16 cellular contexts compared by ENCODE assay signal in genomic region chr12:76583301-76583700, GRCh38. TPM values are rescaled to one million over a fixed set of nuclear protein-coding genes. Genes with fewer than 3 reads are reported as not detected.
A peak's percentile ranks its signal among the peaks of the same experiment; 100 is the strongest.
DNase-seq lines count a peak whose midpoint lies in the region; ATAC-seq, FAIRE-seq and TF ChIP-seq lines count a peak whose summit lies in the region.
"Had no signal": no experiment of that assay in that cellular context is flagged by ENCODE, and none has a peak within 500 bp of the region (broad histone marks: within the 10 kb centered on the region; RNA-seq: fewer than 3 reads in every experiment).

No MANE protein-coding gene starts in this region.

- no peak overlapping the region for H3K14ac ChIP-seq in mesenchymal stem cell (ENCODE audit: low read length in 2 of 2)

- H3K27me3 ChIP-seq in OCI-LY3 (ENCODE audit: low read depth, low read length) (no peaks in the 10 kb centered on the region), mesenchymal stem cell (ENCODE audit: control insufficient read depth in 1 of 2, insufficient read depth in 1 of 2, low read length in 2 of 2) (no peaks in the 10 kb centered on the region), GM23338 (ENCODE audit: insufficient read depth) (no peaks in the 10 kb centered on the region)

- no peak overlapping the region for H4K91ac ChIP-seq in mesenchymal stem cell (ENCODE audit: low read length)

- H2AK5ac ChIP-seq in mesenchymal stem cell (ENCODE audit: low read length, severe bottlenecking): no peak overlapping the region

- H3K4me1 Mint-ChIP-seq in GM23338: no peaks in the 10 kb centered on the region

- H2BK120ac ChIP-seq in mesenchymal stem cell (ENCODE audit: low read depth, low read length): no peak overlapping the region

- H3K36me3 ChIP-seq in OCI-LY3 (replicated peaks; ENCODE audit: low read depth, low read length) (no peaks in the 10 kb centered on the region), mesenchymal stem cell (ENCODE audit: control insufficient read depth in 1 of 2, insufficient read depth in 2 of 2, low read depth in 1 of 2, low read length in 2 of 2) (no peaks in the 10 kb centered on the region), GM23338 (ENCODE audit: insufficient read depth) (no peaks in the 10 kb centered on the region)

- no peak overlapping the region for H2BK15ac ChIP-seq in mesenchymal stem cell (ENCODE audit: low read depth, poor library complexity, severe bottlenecking)

- no peaks in the 10 kb centered on the region for H3K9me2 ChIP-seq in GM23338 (ENCODE audit: insufficient read depth)

- H3K79me2 ChIP-seq in OCI-LY3 (ENCODE audit: low read length) (no peaks in the 10 kb centered on the region), GM23338 (replicated peaks; ENCODE audit: insufficient read depth) (no peaks in the 10 kb centered on the region)

- H3K27me3 Mint-ChIP-seq in GM23338 (ENCODE audit: insufficient read depth, low read depth, poor library complexity): no peaks in the 10 kb centered on the region
- H3K27me3 Mint-ChIP-seq: CD4-positive, alpha-beta T cell; IgD-negative memory B cell had no signal

- no peak for TF ChIP-seq POLR2A in GM12891 (IDR thresholded peaks at IDR 0.05; ENCODE audit: low read depth, low read length)

- DNase-seq in GM12891 (ENCODE audit: insufficient read length, low spot score) (no peak), mesenchymal stem cell (no peak), GM23338 (ENCODE audit: low spot score) (no peak)
- DNase-seq: CD4-positive, alpha-beta T cell; GOT3; NCI-H1092 treated with DMSO at 0.1 percent for 48 hours; NCI-H1694 treated with DMSO at 0.1 percent for 48 hours; NCI-H446 treated with DMSO at 0.1 percent for 48 hours; NCI-H748 treated with DMSO at 0.1 percent for 48 hours had no signal

- H3K4me3 Mint-ChIP-seq in GM23338: no peak overlapping the region
- H3K4me3 Mint-ChIP-seq: CD4-positive, alpha-beta T cell had no signal

- H3K18ac ChIP-seq in mesenchymal stem cell (ENCODE audit: low read depth in 1 of 2, low read length in 2 of 2): no peak overlapping the region

- H3K4ac ChIP-seq in mesenchymal stem cell (ENCODE audit: low read depth in 1 of 2, low read length in 2 of 2): no peak overlapping the region

- no peaks in the 10 kb centered on the region for H3K36me3 Mint-ChIP-seq in GM23338 (ENCODE audit: low read depth)
- H3K36me3 Mint-ChIP-seq: IgD-negative memory B cell had no signal

- no peaks in the 10 kb centered on the region for H3F3A ChIP-seq in GM23338 (replicated peaks; ENCODE audit: low read depth)

- H3K79me1 ChIP-seq in mesenchymal stem cell (replicated peaks; ENCODE audit: low read length, poor library complexity, severe bottlenecking): no peaks in the 10 kb centered on the region

- no peak for FAIRE-seq in GM12891 (lab: Jason Lieb, UNC)
- FAIRE-seq: GM18507 had no signal

- 0 out of 2 replicates have a peak overlapping the region, but pooled peaks have one; percentile 68 for H2AFZ ChIP-seq in OCI-LY3 (ENCODE audit: low read depth, low read length)
- H2AFZ ChIP-seq in mesenchymal stem cell (ENCODE audit: low read depth, low read length): no peak overlapping the region
- no peak overlapping the region for H2AFZ ChIP-seq in GM23338

- ATAC-seq in HG02884 (IDR thresholded peaks at IDR 0.05; ENCODE audit: unreplicated experiment) (peak; percentile 56), GM21737 (IDR thresholded peaks at IDR 0.05; ENCODE audit: unreplicated experiment) (no peak), GM18909 (IDR thresholded peaks at IDR 0.05; ENCODE audit: poor library complexity, unreplicated experiment) (no peak), GM23338 (no peak), HG02759 (IDR thresholded peaks at IDR 0.05; ENCODE audit: unreplicated experiment) (no peak)

- H3K9me3 ChIP-seq in OCI-LY3 (ENCODE audit: insufficient read depth, low read length) (no peaks in the 10 kb centered on the region), mesenchymal stem cell (ENCODE audit: control insufficient read depth, low read length) (no peaks in the 10 kb centered on the region)

- WGBS in mesenchymal stem cell: no CpG with 5 or more reads among the region's 3 CpGs

- no peak overlapping the region for H3K27ac Mint-ChIP-seq in GM23338
- H3K27ac Mint-ChIP-seq: CD4-positive, alpha-beta T cell; IgD-negative memory B cell had no signal

- no peak overlapping the region for H3K23ac ChIP-seq in mesenchymal stem cell (ENCODE audit: low read length in 2 of 2)

- H3K4me2 ChIP-seq in OCI-LY3 (ENCODE audit: low read length): peak overlapping the region; percentile 31
- H3K4me2 ChIP-seq in mesenchymal stem cell (ENCODE audit: low read length, poor library complexity, severe bottlenecking): no peak overlapping the region
- no peak overlapping the region for H3K4me2 ChIP-seq in GM23338

- H3K9ac ChIP-seq in OCI-LY3 (ENCODE audit: low read length) (no peak overlapping the region), mesenchymal stem cell (ENCODE audit: low read length) (peak overlapping the region; percentile 76)

- no peak overlapping the region for H4K8ac ChIP-seq in mesenchymal stem cell (ENCODE audit: low read length)

- peaks cover 14% of the 10 kb centered on the region for H3K4me1 ChIP-seq in OCI-LY3 (ENCODE audit: low read length)
- H3K4me1 ChIP-seq in mesenchymal stem cell (ENCODE audit: control insufficient read depth, insufficient read depth, low read depth, low read length): no peaks in the 10 kb centered on the region
- H3K4me1 ChIP-seq in GM23338 (ENCODE audit: insufficient read depth): no peaks in the 10 kb centered on the region

- TF ChIP-seq CTCF in OCI-LY3 (IDR thresholded peaks at IDR 0.05; ENCODE audit: low read depth, low read length) (no peak), GM23338 (conservative IDR thresholded peaks at IDR 0.05; ENCODE audit: low read depth in 2 of 2) (no peak)

- H3K27ac ChIP-seq in OCI-LY3 (ENCODE audit: low read length): no peak overlapping the region
- no peak overlapping the region for H3K27ac ChIP-seq in mesenchymal stem cell (ENCODE audit: low read length, poor library complexity, severe bottlenecking)
- H3K27ac ChIP-seq in GM23338 (ENCODE audit: low read depth): no peak overlapping the region

- H4K20me1 ChIP-seq in OCI-LY3 (ENCODE audit: insufficient read depth, low read length) (no peaks in the 10 kb centered on the region), GM23338 (replicated peaks; ENCODE audit: insufficient read depth) (no peaks in the 10 kb centered on the region)

- H3K4me3 ChIP-seq in OCI-LY3 (ENCODE audit: low read length): no peak overlapping the region
- no peak overlapping the region for H3K4me3 ChIP-seq in mesenchymal stem cell (ENCODE audit: insufficient read depth in 1 of 2, low read depth in 1 of 2, low read length in 2 of 2)
- no peak overlapping the region for H3K4me3 ChIP-seq in GM23338

- no peaks in the 10 kb centered on the region for H3K9me3 Mint-ChIP-seq in GM23338
- H3K9me3 Mint-ChIP-seq: CD4-positive, alpha-beta T cell; IgD-negative memory B cell had no signal

- H2BK12ac ChIP-seq in mesenchymal stem cell (ENCODE audit: low read length in 2 of 2): no peak overlapping the region

- H2BK5ac ChIP-seq in mesenchymal stem cell (ENCODE audit: low read depth, low read length, poor library complexity, severe bottlenecking): no peak overlapping the region

TF ChIP-seq in GM12891, 5 proteins besides CTCF, POLR2A, EP300 and RAD21:
- no peak for TF ChIP-seq POU2F2 (IDR thresholded peaks at IDR 0.05; ENCODE audit: low read depth, low read length)
- TF ChIP-seq SPI1 (IDR thresholded peaks at IDR 0.05; ENCODE audit: low read depth, low read length): 0 out of 2 replicates have a peak, but pooled peaks have one; percentile 6

TF ChIP-seq in GM23338, 12 proteins besides CTCF, POLR2A, EP300 and RAD21 (continues in another document):
- TF ChIP-seq CREB1 (CRISPR knock-in tag; IDR thresholded peaks at IDR 0.05; ENCODE audit: low read depth) (no peak), NANOG (IDR thresholded peaks at IDR 0.05; ENCODE audit: borderline replicate concordance) (no peak), EZH2 (IDR thresholded peaks at IDR 0.05; ENCODE audit: low read depth, unreplicated experiment) (no peak), EZH2phosphoT487 (IDR thresholded peaks at IDR 0.05; ENCODE audit: unreplicated experiment) (no peak), ZNF114 (CRISPR knock-in tag; IDR thresholded peaks at IDR 0.05) (no peak), STAT1 (IDR thresholded peaks at IDR 0.05; ENCODE audit: unreplicated experiment) (no peak), REST (IDR thresholded peaks at IDR 0.05; ENCODE audit: unreplicated experiment) (no peak), ZNF331 (CRISPR knock-in tag; IDR thresholded peaks at IDR 0.05; ENCODE audit: low read depth) (no peak), JUNB (IDR thresholded peaks at IDR 0.05; ENCODE audit: unreplicated experiment) (no peak), POLR2AphosphoS5 (IDR thresholded peaks at IDR 0.05; ENCODE audit: low read depth) (no peak)

RNA-seq across cellular contexts. Expression of gene OSBPL8, which starts 23.7 kb away (rescaled TPM):
- 10.0 TPM for polyA plus RNA-seq in GM12891 (2012; ENCODE audit: low read depth, missing spikeins)
- polyA plus RNA-seq in mesenchymal stem cell (2013, experiment 1 of 2): 38.2 TPM
- polyA plus RNA-seq in mesenchymal stem cell (2013, experiment 2 of 2): 37.6 TPM
- total RNA-seq in GM23338 (2014; rRNA removed; shearing (Covaris generic)): 73.3 and 78.0 TPM in 2 replicates
- 116 and 124 TPM in 2 replicates for polyA plus RNA-seq in GM23338 (2016; fragmentation: Nextera tagmentation; extraction: Ambion mirVana)
